ENCODE assay signal across 11 cellular contexts in genomic region chr9:35662437-35662836, GRCh38. TPM values are rescaled to one million over a fixed set of nuclear protein-coding genes. Genes with fewer than 3 reads are reported as not detected.
DNase-seq lines count a peak whose midpoint lies in the region; ATAC-seq and TF ChIP-seq lines count a peak whose summit lies in the region.
"Had no signal": no experiment of that assay in that cellular context is flagged by ENCODE, and none has a peak within 500 bp of the region (broad histone marks: within the 10 kb centered on the region; RNA-seq: fewer than 3 reads in every experiment).

No MANE protein-coding gene starts in this region.

- no peak overlapping the region for H3K4me3 ChIP-seq in CD8-positive, alpha-beta T cell (ENCODE audit: low read depth, low read length)
- H3K4me3 ChIP-seq in prostate gland, result no peak overlapping the region
- H3K4me3 ChIP-seq: upper lobe of left lung had no signal

- peak overlapping the region; percentile 77 for H3K27ac Mint-ChIP-seq in CD8-positive, alpha-beta T cell
- peak overlapping the region; percentile 87 to 97 (median 94) for H3K27ac Mint-ChIP-seq in IgD-negative memory B cell
- peak overlapping the region; percentile 63 for H3K27ac Mint-ChIP-seq in chondrocyte (ENCODE audit: unreplicated experiment)

- H3K9me3 ChIP-seq in CD8-positive, alpha-beta T cell (ENCODE audit: low read length), result no peaks in the 10 kb centered on the region
- no peaks in the 10 kb centered on the region for H3K9me3 ChIP-seq in prostate gland
- H3K9me3 ChIP-seq: upper lobe of left lung had no signal

- peaks cover 30% of the 10 kb centered on the region for H3K36me3 Mint-ChIP-seq in CD8-positive, alpha-beta T cell
- peaks cover 2% of the 10 kb centered on the region for H3K36me3 Mint-ChIP-seq in IgD-negative memory B cell
- H3K36me3 Mint-ChIP-seq in chondrocyte (ENCODE audit: low read depth), result peaks cover 10% of the 10 kb centered on the region

- intact Hi-C loops in CD8-positive, alpha-beta T cell (cut with DNase I, micrococcal nuclease), result loop anchor here in 1 of 2 experiments (2.0 kb wide), 1 partner anchor 16 kb away; no protein-coding TSS in a partner anchor
- intact Hi-C loops in prostate gland (cut with DNase I), result loop anchor here (5.0 kb wide), 1 partner anchor 35 kb away; no protein-coding TSS in a partner anchor

- ATAC-seq in CD8-positive, alpha-beta T cell, result no peak
- no peak for ATAC-seq in HG02973 (IDR thresholded peaks at IDR 0.05; ENCODE audit: unreplicated experiment)

- peaks cover 2% of the 10 kb centered on the region for H3K27me3 Mint-ChIP-seq in CD8-positive, alpha-beta T cell (ENCODE audit: low read depth)
- H3K27me3 Mint-ChIP-seq in IgD-negative memory B cell (peaks cover 2% of the 10 kb centered on the region), chondrocyte (ENCODE audit: low read depth) (no peaks in the 10 kb centered on the region)
- H3K27me3 Mint-ChIP-seq: progenitor cell of endocrine pancreas had no signal

- no peak for TF ChIP-seq POLR2A in prostate gland (IDR thresholded peaks at IDR 0.05)

- H3K4me1 ChIP-seq in CD8-positive, alpha-beta T cell (ENCODE audit: insufficient read depth, low read length), result peaks cover 55% of the 10 kb centered on the region
- H3K4me1 ChIP-seq in prostate gland (replicated peaks), result no peaks in the 10 kb centered on the region

- H3K36me3 ChIP-seq in CD8-positive, alpha-beta T cell (ENCODE audit: insufficient read depth, low read length), result peaks cover 6% of the 10 kb centered on the region
- H3K36me3 ChIP-seq in prostate gland, result no peaks in the 10 kb centered on the region

- H3K4me3 Mint-ChIP-seq in CD8-positive, alpha-beta T cell, result peak overlapping the region; percentile 19
- H3K4me3 Mint-ChIP-seq in IgD-negative memory B cell, result peak overlapping the region in 3 of 4 donors; percentile 25 to 85 (median 57)
- no peak overlapping the region for H3K4me3 Mint-ChIP-seq in chondrocyte (ENCODE audit: unreplicated experiment)

- no peak for TF ChIP-seq CTCF in CD8-positive, alpha-beta T cell (IDR thresholded peaks at IDR 0.05)
- TF ChIP-seq CTCF in chondrocyte (IDR thresholded peaks at IDR 0.05), result no peak
- no peak for TF ChIP-seq CTCF in prostate gland (IDR thresholded peaks at IDR 0.05)

- peaks cover 70% of the 10 kb centered on the region for H3K4me1 Mint-ChIP-seq in CD8-positive, alpha-beta T cell (ENCODE audit: low read depth)
- peaks cover 39 to 61% (median 56%) of the 10 kb centered on the region in 3 donors for H3K4me1 Mint-ChIP-seq in IgD-negative memory B cell
- peaks cover 74% of the 10 kb centered on the region for H3K4me1 Mint-ChIP-seq in chondrocyte (ENCODE audit: low read depth)

- DNase-seq in CD8-positive, alpha-beta T cell, result no peak
- DNase-seq in chondrocyte (ENCODE audit: low spot score), result no peak
- no peak for DNase-seq in prostate gland (ENCODE audit: low spot score)
- no peak for DNase-seq in stimulated activated CD4-positive, alpha-beta T cell treated with anti-CD3 and anti-CD28 coated beads, Interleukin-4, amount 100 ng/mL, for 24 hours
- DNase-seq in HPDE6-E6E7 (ENCODE audit: extremely low spot score), result no peak
- DNase-seq: NCI-H1105, NCI-H748 treated with DMSO at 0.1 percent for 48 hours had no signal

- POLR2A ChIA-PET in CD8-positive, alpha-beta T cell (lab: Charles Lee), result interaction anchor here (0.8 to 1.8 kb wide), 2 partner anchors 13 to 29 kb away, joined by 4 to 5 read pairs; no protein-coding TSS in a partner anchor

- WGBS in prostate gland, result 92% methylated on average over 7 of the region's 7 CpGs

- CTCF ChIA-PET in CD8-positive, alpha-beta T cell (lab: Charles Lee), result interaction anchor here (0.6 to 14.4 kb wide), 8 partner anchors 10 to 128 kb away, joined by 3 to 193 read pairs (median 6); partner anchors contain the start of genes CREB3 and TPM2

- no peaks in the 10 kb centered on the region for H3K27me3 ChIP-seq in CD8-positive, alpha-beta T cell (ENCODE audit: insufficient read depth, low read length)
- no peaks in the 10 kb centered on the region for H3K27me3 ChIP-seq in prostate gland (replicated peaks; ENCODE audit: insufficient read depth)
- H3K27me3 ChIP-seq: upper lobe of left lung had no signal

- no peak overlapping the region for H3K27ac ChIP-seq in CD8-positive, alpha-beta T cell (ENCODE audit: low read depth, low read length)
- peak overlapping the region; percentile 85 to 93 for H3K27ac ChIP-seq in prostate gland

- H3K9me3 Mint-ChIP-seq in CD8-positive, alpha-beta T cell, result no peaks in the 10 kb centered on the region
- H3K9me3 Mint-ChIP-seq in IgD-negative memory B cell (peaks cover 0 to 2% (median 0%) of the 10 kb centered on the region in 3 donors), chondrocyte (ENCODE audit: low read depth) (no peaks in the 10 kb centered on the region)

RNA-seq across cellular contexts. Expression of gene ARHGEF39, which starts 2.6 kb away (rescaled TPM):
- under 1 TPM; 0.25 to 0.35 TPM for total RNA-seq in CD8-positive, alpha-beta T cell
- polyA plus RNA-seq in IgD-negative memory B cell, result 0.64 TPM
- 0.79 to 2.3 TPM (median 0.85 TPM) in 3 replicates for total RNA-seq in chondrocyte
- 1 to 10 TPM; 1.1 to 1.8 TPM for total RNA-seq in prostate gland

RNA-seq across cellular contexts. Expression of gene CCDC107, which starts 4.3 kb away (rescaled TPM):
- 1 to 10 TPM; 7.4 to 9.1 TPM for total RNA-seq in CD8-positive, alpha-beta T cell
- 77.4 TPM for polyA plus RNA-seq in IgD-negative memory B cell
- total RNA-seq in chondrocyte, result 31.1 to 55.2 TPM (median 52.2 TPM) in 3 replicates
- total RNA-seq in prostate gland, result 10 to 100 TPM; 22.8 to 26.2 TPM

RNA-seq across cellular contexts. Expression of gene RMRP, which starts 4.6 kb away (rescaled TPM):
- over 10,000 TPM; 22,073 to 26,359 TPM for total RNA-seq in CD8-positive, alpha-beta T cell
- 30.5 TPM for polyA plus RNA-seq in IgD-negative memory B cell
- total RNA-seq in chondrocyte (11,782 to 13,339 TPM (median 12,386 TPM) in 3 replicates), prostate gland (over 10,000 TPM in 1 of 2 donors, 1,000 to 10,000 TPM in 1; 1,879 to 13,864 TPM)

RNA-seq across cellular contexts. Expression of gene CA9, which starts 11.3 kb away (rescaled TPM):
- total RNA-seq in CD8-positive, alpha-beta T cell, result not detected
- not detected for polyA plus RNA-seq in IgD-negative memory B cell
- total RNA-seq in chondrocyte (2.9 to 3.6 TPM in 2 of 3 replicates, not detected in the other), prostate gland (not detected)

RNA-seq across cellular contexts. Expression of gene SIT1, which starts 11.7 kb away (rescaled TPM):
- 10 to 100 TPM; 11.0 to 11.6 TPM for total RNA-seq in CD8-positive, alpha-beta T cell
- 188 TPM for polyA plus RNA-seq in IgD-negative memory B cell
- not detected in 3 replicates for total RNA-seq in chondrocyte
- total RNA-seq in prostate gland, result under 1 TPM; 0.18 to 0.68 TPM
- total RNA-seq: progenitor cell of endocrine pancreas had no signal
